In the genomic region with DNA sequence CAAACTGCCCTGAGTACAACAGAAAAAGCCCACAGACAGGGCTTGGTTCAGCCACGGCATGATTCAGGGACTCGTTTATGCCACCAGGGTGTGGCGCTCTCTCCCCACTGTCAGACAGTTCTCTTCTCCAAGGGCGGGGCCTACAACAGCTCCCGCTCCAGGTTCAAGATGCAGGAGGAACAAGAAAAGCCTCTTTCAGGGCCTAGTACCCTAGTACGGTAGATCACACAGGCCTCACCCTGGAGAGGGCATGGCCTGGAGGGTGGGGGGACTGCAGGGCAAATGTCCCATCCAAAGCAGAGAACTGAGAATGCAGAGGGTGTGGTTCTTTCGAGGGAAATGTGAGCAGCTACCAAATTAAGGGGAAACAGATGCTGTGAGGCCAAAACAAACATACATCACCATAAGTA, we compare ENCODE assay signal across 8 cellular contexts. TPM values are rescaled to one million over a fixed set of nuclear protein-coding genes. Genes with fewer than 3 reads are reported as not detected.
DNase-seq lines count a peak whose midpoint lies in the region; ATAC-seq and TF ChIP-seq lines count a peak whose summit lies in the region.

No MANE protein-coding gene starts in this region.

- DNase-seq in Right ventricle myocardium inferior (ENCODE audit: missing footprints) (no peak), cardiac septum (ENCODE audit: low spot score) (no peak), NCI-H82 treated with DMSO at 0.1 percent for 48 hours (lab: John Stamatoyannopoulos, UW; ENCODE audit: unreplicated experiment) (peak; percentile 23), globus pallidus (ENCODE audit: low spot score) (peak; percentile 82), retina (peak; percentile 39), NCI-H187 treated with DMSO at 0.1 percent for 48 hours (lab: John Stamatoyannopoulos, UW) (no peak)
- peak; percentile 31 for DNase-seq in activated naive CD4-positive, alpha-beta T cell treated with anti-CD3 and anti-CD28 coated beads, Interleukin-2, amount 50 U/mL, for 16 hours

- no peak for TF ChIP-seq POLR2A in GM18505 (IDR thresholded peaks at IDR 0.05; ENCODE audit: borderline replicate concordance, extremely low read depth, insufficient read depth, insufficient read length)

- ATAC-seq in Right ventricle myocardium inferior (peak; percentile 77), GM18505 (IDR thresholded peaks at IDR 0.05; ENCODE audit: unreplicated experiment) (no peak)

- intact Hi-C loops in Right ventricle myocardium inferior (cut with DNase I) (loop anchor here (5.0 kb wide), 1 partner anchor 290 kb away; no protein-coding TSS in a partner anchor), cardiac septum (cut with DNase I) (loop anchor here (10.0 kb wide), 1 partner anchor 287 kb away; no protein-coding TSS in a partner anchor)

RNA-seq across cellular contexts. Expression of gene MESD, which starts 12.0 kb away (rescaled TPM):
- total RNA-seq in Right ventricle myocardium inferior (14.0 TPM), cardiac septum (12.5 TPM)

RNA-seq across cellular contexts. Expression of gene TLNRD1, which starts 23.1 kb away (rescaled TPM):
- total RNA-seq in Right ventricle myocardium inferior (7.1 TPM), cardiac septum (7.3 TPM)

Comparison
In these comparisons a context has a peak if more than half of its experiments do, and no peak if none do; other contexts are left out.
1. DNase-seq: peak in NCI-H82 treated with DMSO at 0.1 percent for 48 hours (single experiment), activated naive CD4-positive, alpha-beta T cell treated with anti-CD3 and anti-CD28 coated beads, Interleukin-2, amount 50 U/mL, for 16 hours (single experiment), globus pallidus (single experiment) and retina (single experiment); none in Right ventricle myocardium inferior (single experiment), cardiac septum (single experiment) and NCI-H187 treated with DMSO at 0.1 percent for 48 hours (single experiment).